8 cellular contexts compared by ENCODE assay signal in genomic region chr1:59674605-59675004, GRCh38.
DNase-seq lines count a peak whose midpoint lies in the region; ATAC-seq and TF ChIP-seq lines count a peak whose summit lies in the region.

No MANE protein-coding gene starts in this region.

- no peak overlapping the region for H2AFZ ChIP-seq in GM23248

- H3K9ac ChIP-seq in GM23248 = no peak overlapping the region

- DNase-seq in GM23248 (peak; percentile 61), SIG-M5 (lab: John Stamatoyannopoulos, UW) (peak; percentile 94), fibroblast of villous mesenchyme (ENCODE audit: low read depth) (peak; percentile 82), pulmonary artery endothelial cell (ENCODE audit: low read depth, low spot score) (peak; percentile 39), mesenteric fat pad (ENCODE audit: low spot score) (no peak)
- DNase-seq in activated CD4-positive, alpha-beta T cell treated with anti-CD3 and anti-CD28 coated beads, Interleukin-2, amount 50 U/mL, for 48 hours = no peak
- DNase-seq in activated CD4-positive, alpha-beta T cell treated with anti-CD3 and anti-CD28 coated beads, Interleukin-2, amount 50 U/mL, for 1 hour = no peak

- TF ChIP-seq CTCF in fibroblast of villous mesenchyme (IDR thresholded peaks at IDR 0.05; ENCODE audit: insufficient read depth, low read depth, low read length) = no peak

- H3K9me2 ChIP-seq in GM23248 (ENCODE audit: insufficient read depth) = no peaks in the 10 kb centered on the region

- peaks cover 46% of the 10 kb centered on the region for H3K4me1 ChIP-seq in GM23248 (ENCODE audit: insufficient read depth)

- H4K20me1 ChIP-seq in GM23248 (ENCODE audit: insufficient read depth) = no peaks in the 10 kb centered on the region

- ATAC-seq in GM18858 (IDR thresholded peaks at IDR 0.05; ENCODE audit: unreplicated experiment) = no peak

- no peaks in the 10 kb centered on the region for H3K9me3 ChIP-seq in GM23248 (ENCODE audit: low read depth)

- WGBS in GM23248 (ENCODE audit: low coverage in 1 of 2, low lambda C conversion rate in 2 of 2, missing lambda C conversion rate in 2 of 2), 2 experiments = 71% methylated on average over 3 of the region's 3 CpGs

- peak overlapping the region; percentile 23 for H3K4me2 ChIP-seq in GM23248 (ENCODE audit: unreplicated experiment)

- no peak overlapping the region for H3K4me3 ChIP-seq in GM23248
- no peak overlapping the region for H3K4me3 ChIP-seq in fibroblast of villous mesenchyme (ENCODE audit: low read depth, low read length)

- H3K79me2 ChIP-seq in GM23248 (ENCODE audit: insufficient read depth) = no peaks in the 10 kb centered on the region

- H3F3A ChIP-seq in GM23248 (ENCODE audit: insufficient read depth) = peaks cover 33% of the 10 kb centered on the region

- no peaks in the 10 kb centered on the region for H3K27me3 ChIP-seq in GM23248 (replicated peaks; ENCODE audit: insufficient read depth)

- peak overlapping the region; percentile 31 for H3K27ac ChIP-seq in GM23248

- no peaks in the 10 kb centered on the region for H3K36me3 ChIP-seq in GM23248 (ENCODE audit: low read depth)

- in situ Hi-C loops in GM23248 (cut with MboI) = no loop called here

Comparison
In these comparisons a context has a peak if more than half of its experiments do, and no peak if none do; other contexts are left out.
1. DNase-seq: peak in GM23248 (single experiment), SIG-M5 (single experiment), fibroblast of villous mesenchyme (single experiment) and pulmonary artery endothelial cell (single experiment); none in activated CD4-positive, alpha-beta T cell treated with anti-CD3 and anti-CD28 coated beads, Interleukin-2, amount 50 U/mL, for 48 hours (0 of 2), activated CD4-positive, alpha-beta T cell treated with anti-CD3 and anti-CD28 coated beads, Interleukin-2, amount 50 U/mL, for 1 hour (single experiment) and mesenteric fat pad (single experiment).